Comparison of ENCODE assay signal across 8 cellular contexts in the genomic region with DNA sequence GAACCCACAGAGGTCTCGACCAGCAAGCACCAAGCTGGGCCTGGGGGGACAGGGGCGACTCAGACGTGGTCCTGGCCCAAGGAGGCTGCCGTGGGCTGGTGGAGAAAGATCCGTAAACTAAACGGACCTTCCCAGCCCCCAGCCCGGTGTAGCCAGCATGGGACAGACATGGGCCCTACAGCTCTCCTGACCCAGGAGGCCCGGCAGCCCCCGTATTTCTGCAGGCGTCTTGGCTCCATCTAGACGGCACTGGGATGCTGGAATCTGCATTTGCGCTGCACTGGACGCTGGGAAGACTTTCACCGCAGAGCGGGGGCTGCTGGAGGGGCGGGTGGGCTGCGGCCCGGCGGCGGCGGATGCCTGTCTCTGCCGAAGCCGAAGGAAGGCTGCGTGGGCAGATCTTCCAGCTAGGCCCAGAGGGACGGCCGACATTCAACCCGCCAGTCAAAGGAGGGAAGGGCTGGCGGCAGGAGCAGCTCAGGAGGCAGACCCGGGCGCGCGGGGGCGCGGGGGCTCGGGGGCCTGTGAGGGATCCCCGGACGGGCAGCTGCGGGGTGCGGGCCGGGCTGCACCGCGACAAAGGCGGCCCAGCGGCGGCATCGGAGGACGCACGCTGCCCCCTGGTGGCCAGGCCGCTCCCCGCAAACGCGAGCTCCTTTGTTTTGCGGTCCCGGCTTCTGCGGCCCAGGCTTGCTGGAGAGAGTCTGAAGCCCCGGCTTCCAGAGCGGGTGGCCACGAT.
DNase-seq lines count a peak whose midpoint lies in the region; ATAC-seq and TF ChIP-seq lines count a peak whose summit lies in the region.

No MANE protein-coding gene starts in this region.

- peaks cover 16% of the 10 kb centered on the region for H3K27me3 Mint-ChIP-seq in activated naive CD8-positive, alpha-beta T cell treated with anti-CD3 and anti-CD28 coated beads, Interleukin-2, amount 10 ng/mL, durations not matched to agents 7 days and 5 days

- no peaks in the 10 kb centered on the region for H3K36me3 Mint-ChIP-seq in activated naive CD8-positive, alpha-beta T cell treated with anti-CD3 and anti-CD28 coated beads, Interleukin-2, amount 10 ng/mL, durations not matched to agents 7 days and 5 days

- intact Hi-C loops in psoas muscle (cut with DNase I) = loop anchor here (1.0 to 10.0 kb wide), 4 partner anchors 266 to 1017 kb away; a partner anchor contains a TSS

- H3K27ac Mint-ChIP-seq in activated naive CD8-positive, alpha-beta T cell treated with anti-CD3 and anti-CD28 coated beads, Interleukin-2, amount 10 ng/mL, durations not matched to agents 7 days and 5 days = no peak overlapping the region

- H3K9me3 ChIP-seq in right atrium auricular region (no peaks in the 10 kb centered on the region), psoas muscle (no peaks in the 10 kb centered on the region)

- H3K4me1 ChIP-seq in right atrium auricular region (peaks cover 0 to 12% of the 10 kb centered on the region in 2 donors), psoas muscle (peaks cover 7% of the 10 kb centered on the region)

- no peaks in the 10 kb centered on the region for H3K36me3 ChIP-seq in right atrium auricular region
- no peaks in the 10 kb centered on the region for H3K36me3 ChIP-seq in psoas muscle (ENCODE audit: insufficient read depth in 1 of 2, low read depth in 1 of 2)

- no peaks in the 10 kb centered on the region for H3K27me3 ChIP-seq in right atrium auricular region
- peaks cover 0 to 2% (median 0%) of the 10 kb centered on the region in 3 donors for H3K27me3 ChIP-seq in psoas muscle (ENCODE audit: insufficient read depth in 3 of 3, low read length in 2 of 3)

- H3K4me3 ChIP-seq in right atrium auricular region = peak overlapping the region; percentile 27 to 48
- H3K4me3 ChIP-seq in psoas muscle = peak overlapping the region; percentile 65

- peak; percentile 62 for ATAC-seq in GM19035 (IDR thresholded peaks at IDR 0.05; ENCODE audit: unreplicated experiment)
- ATAC-seq in activated naive CD8-positive, alpha-beta T cell treated with anti-CD3 and anti-CD28 coated beads, Interleukin-2, amount 10 ng/mL, durations not matched to agents 7 days and 5 days (ENCODE audit: low read depth) = peak; percentile 86
- ATAC-seq in psoas muscle = peak; percentile 66 to 84 (median 78)
- ATAC-seq in HG02870 (IDR thresholded peaks at IDR 0.05; ENCODE audit: unreplicated experiment) = no peak

- no peaks in the 10 kb centered on the region for H3K9me3 Mint-ChIP-seq in activated naive CD8-positive, alpha-beta T cell treated with anti-CD3 and anti-CD28 coated beads, Interleukin-2, amount 10 ng/mL, durations not matched to agents 7 days and 5 days

- DNase-seq in AG08395 (ENCODE audit: low spot score) = peak; percentile 65
- DNase-seq in HuH-7.5 (ENCODE audit: low spot score) = peak; percentile 71
- DNase-seq in SKM-1 treated with dmso at 0.1 percent for 144 hours (lab: John Stamatoyannopoulos, UW; ENCODE audit: unreplicated experiment) = peak; percentile 25
- peak; percentile 82 for DNase-seq in activated naive CD8-positive, alpha-beta T cell treated with anti-CD3 and anti-CD28 coated beads, Interleukin-2, amount 10 ng/mL, durations not matched to agents 7 days and 5 days
- DNase-seq in right atrium auricular region (ENCODE audit: low spot score) = no peak
- DNase-seq in psoas muscle = peak; percentile 69 to 82

- H3K4me1 Mint-ChIP-seq in activated naive CD8-positive, alpha-beta T cell treated with anti-CD3 and anti-CD28 coated beads, Interleukin-2, amount 10 ng/mL, durations not matched to agents 7 days and 5 days = no peaks in the 10 kb centered on the region

- peak; percentile 86 to 96 for TF ChIP-seq CTCF in right atrium auricular region (IDR thresholded peaks at IDR 0.05)
- peak; percentile 88 for TF ChIP-seq CTCF in psoas muscle (IDR thresholded peaks at IDR 0.05)

- H3K27ac ChIP-seq in right atrium auricular region (no peak overlapping the region), psoas muscle (no peak overlapping the region)

- POLR2A ChIA-PET in activated naive CD8-positive, alpha-beta T cell treated with anti-CD3 and anti-CD28 coated beads, Interleukin-2, amount 10 ng/mL, durations not matched to agents 7 days and 5 days (lab: Charles Lee) = no interaction called here

- WGBS in psoas muscle, 3 donors = 9 to 15% (median 15%) methylated on average over 33 to 58 of the region's 58 CpGs

- H3K4me3 Mint-ChIP-seq in activated naive CD8-positive, alpha-beta T cell treated with anti-CD3 and anti-CD28 coated beads, Interleukin-2, amount 10 ng/mL, durations not matched to agents 7 days and 5 days = no peak overlapping the region
